In genomic region chr7:95491201-95491600, GRCh38 we compare ENCODE assay signal across 1 cellular context.
TF ChIP-seq lines count a peak whose summit lies in the region.

No MANE protein-coding gene starts in this region.

TF ChIP-seq in HCT116, 20 proteins besides CTCF, POLR2A, EP300 and RAD21 (continued from another document):
- TF ChIP-seq REST (IDR thresholded peaks at IDR 0.05; ENCODE audit: low read depth) (no peak), YY1 (IDR thresholded peaks at IDR 0.05; ENCODE audit: extremely low read depth, insufficient replicate concordance, low read depth, low read length) (no peak), ELF1 (IDR thresholded peaks at IDR 0.05; ENCODE audit: borderline replicate concordance, low read depth) (no peak), CEBPB (IDR thresholded peaks at IDR 0.05; ENCODE audit: low read depth) (no peak), SRF (IDR thresholded peaks at IDR 0.05; ENCODE audit: low read depth) (no peak), JUND (IDR thresholded peaks at IDR 0.05) (no peak)
